ENCODE assay signal across 7 cellular contexts in genomic region chr12:111304642-111305071, GRCh38.
DNase-seq lines count a peak whose midpoint lies in the region; ATAC-seq and TF ChIP-seq lines count a peak whose summit lies in the region.

No MANE protein-coding gene starts in this region.

- intact Hi-C loops in Panc1 (cut with micrococcal nuclease; ENCODE audit: unreplicated experiment) = no loop called here

- no peaks in the 10 kb centered on the region for H3K36me3 ChIP-seq in Panc1 (ENCODE audit: control insufficient read depth, insufficient read depth, low read length)

- no peak overlapping the region for H3K4me3 ChIP-seq in Panc1 (ENCODE audit: low read depth in 2 of 2, low read length in 2 of 2)
- no peak overlapping the region for H3K4me3 ChIP-seq in choroid plexus epithelial cell (ENCODE audit: low read depth, low read length)

- no peaks in the 10 kb centered on the region for H3K4me1 ChIP-seq in Panc1 (ENCODE audit: control insufficient read depth, insufficient read depth, low read length)

- BruUV-seq in Panc1 (replicated peaks; lab: Mats Ljungman, UMichigan) = no TSS peak

- no peak overlapping the region for H3K27ac ChIP-seq in Panc1 (ENCODE audit: low read length)

- DNase-seq in GM13977 (ENCODE audit: low spot score) = no peak
- DNase-seq in Panc1 (ENCODE audit: low read depth, low spot score) = no peak
- peak; percentile 13 for DNase-seq in choroid plexus epithelial cell (ENCODE audit: low read depth)
- peak; percentile 54 for DNase-seq in stimulated activated CD4-positive, alpha-beta T cell treated with anti-CD3 and anti-CD28 coated beads, Interleukin-15, amount 100 ng/mL, for 24 hours
- DNase-seq in hepatic stellate cell (ENCODE audit: low spot score) = no peak
- DNase-seq in kidney glomerular epithelial cell (lab: John Stamatoyannopoulos, UW) = no peak
- DNase-seq in GM19240 (ENCODE audit: insufficient read length, low spot score) = no peak

- POLR2A ChIA-PET in Panc1 (lab: Charles Lee) = no interaction called here

- peaks cover 12% of the 10 kb centered on the region; the same call in 1 of the 2 replicates for H3K9me3 ChIP-seq in Panc1 (ENCODE audit: control insufficient read depth, insufficient read depth, low read depth, low read length)

- CTCF ChIA-PET in Panc1 (lab: Charles Lee) = no interaction called here

- TF ChIP-seq CTCF in GM13977 (IDR thresholded peaks at IDR 0.05; ENCODE audit: extremely low read depth, insufficient read depth, missing control alignments) (peak; percentile 68), Panc1 (IDR thresholded peaks at IDR 0.05) (peak; percentile 81), choroid plexus epithelial cell (conservative IDR thresholded peaks at IDR 0.05; ENCODE audit: low read depth, low read length) (peak; percentile 83)

- in situ Hi-C loops in GM13977 (cut with MboI; ENCODE audit: low pct_unique_long_range_greater_than_20kb, low sequenced_read_pairs, unreplicated experiment) = no loop called here
- in situ Hi-C loops in Panc1 (cut with HindIII; ENCODE audit: low pct_unique_long_range_greater_than_20kb, low sequenced_read_pairs) = no loop called here

- H3K27me3 ChIP-seq in Panc1 (ENCODE audit: control insufficient read depth, insufficient read depth, low read length) = peaks cover 6% of the 10 kb centered on the region; the same call in 1 of the 2 replicates

- ATAC-seq in Panc1 = no peak

Comparison
In these comparisons a context has a peak if more than half of its experiments do, and no peak if none do; other contexts are left out.
1. DNase-seq: peak in choroid plexus epithelial cell (single experiment) and stimulated activated CD4-positive, alpha-beta T cell treated with anti-CD3 and anti-CD28 coated beads, Interleukin-15, amount 100 ng/mL, for 24 hours (single experiment); none in GM13977 (single experiment), Panc1 (single experiment), hepatic stellate cell (single experiment), kidney glomerular epithelial cell (single experiment) and GM19240 (single experiment).
2. Peak in every context shown above with its lines, with median percentiles within 50 percentile points of each other: CTCF ChIP-seq.